Comparison of ENCODE assay signal across 8 cellular contexts in genomic region chr17:17809527-17810373, GRCh38. TPM values are rescaled to one million over a fixed set of nuclear protein-coding genes. Genes with fewer than 3 reads are reported as not detected.
DNase-seq lines count a peak whose midpoint lies in the region; ATAC-seq and TF ChIP-seq lines count a peak whose summit lies in the region.

No MANE protein-coding gene starts in this region.

- no peaks in the 10 kb centered on the region for H3K9me2 ChIP-seq in GM23248 (ENCODE audit: insufficient read depth)

- no peaks in the 10 kb centered on the region for H4K20me1 ChIP-seq in GM23248 (ENCODE audit: insufficient read depth)

- H3K4me3 ChIP-seq in GM23248 = peak overlapping the region; percentile 35; the same call in 1 of the 2 replicates
- peak overlapping the region; percentile 24 for H3K4me3 ChIP-seq in brain microvascular endothelial cell (ENCODE audit: low read depth, low read length)
- H3K4me3 ChIP-seq in iPS DF 6.9 (ENCODE audit: low read length) = peak overlapping the region; percentile 17; the same call in 1 of the 2 replicates
- no peak overlapping the region for H3K4me3 ChIP-seq in skeletal muscle cell (ENCODE audit: low read depth, low read length)

- H3F3A ChIP-seq in GM23248 (ENCODE audit: insufficient read depth) = peaks cover 6% of the 10 kb centered on the region

- in situ Hi-C loops in GM23248 (cut with MboI) (no loop called here), brain microvascular endothelial cell (cut with HindIII; ENCODE audit: low pct_ligation_motif_present, low sequenced_read_pairs) (no loop called here)

- H3K4me2 ChIP-seq in GM23248 (ENCODE audit: unreplicated experiment) = peak overlapping the region; percentile 54

- H3K79me2 ChIP-seq in GM23248 (ENCODE audit: insufficient read depth) = no peaks in the 10 kb centered on the region

- no peaks in the 10 kb centered on the region for H3K27me3 ChIP-seq in GM23248 (replicated peaks; ENCODE audit: insufficient read depth)
- H3K27me3 ChIP-seq in brain microvascular endothelial cell (replicated peaks) = no peaks in the 10 kb centered on the region
- H3K27me3 ChIP-seq in iPS DF 6.9 (ENCODE audit: control insufficient read depth, insufficient read depth, low read length) = peaks cover 8% of the 10 kb centered on the region; the same call in 1 of the 2 replicates

- WGBS in GM23248 (ENCODE audit: low coverage in 1 of 2, low lambda C conversion rate in 2 of 2, missing lambda C conversion rate in 2 of 2), 2 experiments = 29 to 37% methylated on average over 27 to 70 of the region's 79 CpGs
- no CpG with 5 or more reads among the region's 79 CpGs for WGBS in iPS DF 6.9 (ENCODE audit: insufficient coverage, insufficient read length)

- DNase-seq in GM23248 (peak; percentile 82), brain microvascular endothelial cell (peak; percentile 39), iPS DF 6.9 (ENCODE audit: low read depth, low spot score) (no peak), skeletal muscle cell (ENCODE audit: low read depth) (peak; percentile 35), SW 1271 (lab: John Stamatoyannopoulos, UW) (no peak), SKM-1 treated with dmso at 0.1 percent for 144 hours (lab: John Stamatoyannopoulos, UW; ENCODE audit: unreplicated experiment) (no peak), DMS79 treated with DMSO at 0.1 percent for 48 hours (lab: John Stamatoyannopoulos, UW) (no peak)

- peak overlapping the region; percentile 74 for H3K9ac ChIP-seq in GM23248

- peak overlapping the region; percentile 58; the same call in 1 of the 2 replicates for H2AFZ ChIP-seq in GM23248

- H3K9me3 ChIP-seq in GM23248 (ENCODE audit: low read depth) (no peaks in the 10 kb centered on the region), iPS DF 6.9 (ENCODE audit: control insufficient read depth, insufficient read depth, low read length) (no peaks in the 10 kb centered on the region)

- H3K27ac ChIP-seq in GM23248 = peak overlapping the region; percentile 45
- peak overlapping the region; percentile 17 for H3K27ac ChIP-seq in brain microvascular endothelial cell
- no peak overlapping the region for H3K27ac ChIP-seq in iPS DF 6.9 (ENCODE audit: low read length)

- H3K36me3 ChIP-seq in GM23248 (ENCODE audit: low read depth) (no peaks in the 10 kb centered on the region), brain microvascular endothelial cell (replicated peaks) (peaks cover 45% of the 10 kb centered on the region), iPS DF 6.9 (ENCODE audit: control insufficient read depth, insufficient read depth, low read length) (peaks cover 17% of the 10 kb centered on the region)

- H3K4me1 ChIP-seq in GM23248 (ENCODE audit: insufficient read depth) = no peaks in the 10 kb centered on the region
- H3K4me1 ChIP-seq in iPS DF 6.9 (ENCODE audit: control insufficient read depth, insufficient read depth, low read length) = peaks cover 6% of the 10 kb centered on the region

- no peak for ATAC-seq in GM19467 (IDR thresholded peaks at IDR 0.05; ENCODE audit: unreplicated experiment)

- TF ChIP-seq CTCF in brain microvascular endothelial cell (IDR thresholded peaks at IDR 0.05; ENCODE audit: low read depth, low read length, missing control alignments) = no peak

RNA-seq across cellular contexts. Expression of gene SREBF1, which starts 27.0 kb away (rescaled TPM):
- 34.4 and 36.2 TPM in 2 replicates for total RNA-seq in GM23248 (2014; rRNA removed; shearing (Covaris generic))
- polyA plus RNA-seq in GM23248 (2016; fragmentation: Nextera tagmentation; extraction: Ambion mirVana) = 14.3 and 19.2 TPM in 2 replicates

Comparison
In these comparisons a context has a peak if more than half of its experiments do, and no peak if none do; other contexts are left out.
1. DNase-seq: peak in GM23248 (single experiment), brain microvascular endothelial cell (single experiment) and skeletal muscle cell (single experiment); none in iPS DF 6.9 (single experiment), SW 1271 (0 of 2), SKM-1 treated with dmso at 0.1 percent for 144 hours (single experiment) and DMS79 treated with DMSO at 0.1 percent for 48 hours (single experiment).